In genomic region chr7:51644216-51644615, GRCh38 we compare ENCODE assay signal across 15 cellular contexts.
DNase-seq lines count a peak whose midpoint lies in the region; ATAC-seq, FAIRE-seq and TF ChIP-seq lines count a peak whose summit lies in the region.
"Had no signal": no experiment of that assay in that cellular context is flagged by ENCODE, and none has a peak within 500 bp of the region (broad histone marks: within the 10 kb centered on the region; RNA-seq: fewer than 3 reads in every experiment).

No MANE protein-coding gene starts in this region.

- H3K36me3 ChIP-seq in colonic mucosa (no peaks in the 10 kb centered on the region), small intestine (ENCODE audit: control insufficient read depth in 2 of 2, insufficient read depth in 2 of 2, low read length in 2 of 2) (no peaks in the 10 kb centered on the region)
- H3K36me3 ChIP-seq: HAP-1 had no signal

- no peaks in the 10 kb centered on the region for H3K4me1 Mint-ChIP-seq in stimulated activated naive CD8-positive, alpha-beta T cell treated with anti-CD3 and anti-CD28 coated beads, Interleukin-15, amount 100 ng/mL, for 72 hours
- H3K4me1 Mint-ChIP-seq: CD14-positive monocyte; CD4-positive, alpha-beta memory T cell had no signal

- intact Hi-C loops in colonic mucosa (cut with DNase I) (no loop called here), left colon (cut with DNase I, micrococcal nuclease) (no loop called here)

- H3K9ac ChIP-seq in colonic mucosa (ENCODE audit: low read depth in 2 of 2, low read length in 2 of 2), result no peak overlapping the region

- H3K27me3 ChIP-seq in colonic mucosa, result no peaks in the 10 kb centered on the region
- no peaks in the 10 kb centered on the region for H3K27me3 ChIP-seq in small intestine (ENCODE audit: control insufficient read depth in 2 of 2, insufficient read depth in 2 of 2, low read length in 2 of 2)

- H3K9me3 Mint-ChIP-seq in stimulated activated naive CD8-positive, alpha-beta T cell treated with anti-CD3 and anti-CD28 coated beads, Interleukin-15, amount 100 ng/mL, for 72 hours, result peaks cover 0 to 4% of the 10 kb centered on the region in 2 donors

- H3K4me1 ChIP-seq in colonic mucosa (no peaks in the 10 kb centered on the region), small intestine (ENCODE audit: control insufficient read depth in 2 of 2, insufficient read depth in 1 of 2, low read depth in 1 of 2, low read length in 1 of 2) (peaks cover 0 to 5% of the 10 kb centered on the region in 2 donors)

- H3K27ac ChIP-seq in colonic mucosa (no peak overlapping the region), small intestine (ENCODE audit: low read depth in 1 of 2, low read length in 1 of 2) (no peak overlapping the region)

- H3K9me3 ChIP-seq in colonic mucosa, result no peaks in the 10 kb centered on the region
- H3K9me3 ChIP-seq in small intestine (ENCODE audit: control insufficient read depth, low read depth), result no peaks in the 10 kb centered on the region
- H3K9me3 ChIP-seq: HAP-1 had no signal

- H3K4me3 Mint-ChIP-seq in stimulated activated naive CD8-positive, alpha-beta T cell treated with anti-CD3 and anti-CD28 coated beads, Interleukin-15, amount 100 ng/mL, for 72 hours, result no peak overlapping the region
- H3K4me3 Mint-ChIP-seq: CD14-positive monocyte had no signal

- 69 to 77% (median 71%) methylated on average over 2 of the region's 2 CpGs for WGBS in small intestine, 3 donors

- DNase-seq in colonic mucosa (peak; percentile 36), left colon (peak; percentile 32 to 54), small intestine (peak; percentile 57), NCI-H510A treated with DMSO at 0.1 percent for 48 hours (lab: John Stamatoyannopoulos, UW) (no peak)
- no peak for DNase-seq in stimulated activated naive CD8-positive, alpha-beta T cell treated with anti-CD3 and anti-CD28 coated beads, Interleukin-15, amount 100 ng/mL, for 72 hours
- DNase-seq in stimulated activated naive CD4-positive, alpha-beta T cell treated with Interleukin-2 at 50 U/mL for 16 hours (lab: John Stamatoyannopoulos, UW), result no peak
- DNase-seq: ACHN; Calu3; CD4-positive, alpha-beta memory T cell; DMS79 treated with DMSO at 0.1 percent for 48 hours; GF-D8 had no signal

- H3K27ac Mint-ChIP-seq in stimulated activated naive CD8-positive, alpha-beta T cell treated with anti-CD3 and anti-CD28 coated beads, Interleukin-15, amount 100 ng/mL, for 72 hours, result no peak overlapping the region
- H3K27ac Mint-ChIP-seq: CD14-positive monocyte; CD4-positive, alpha-beta memory T cell had no signal

- ATAC-seq in left colon, result peak; percentile 74
- no peak for ATAC-seq in stimulated activated naive CD8-positive, alpha-beta T cell treated with anti-CD3 and anti-CD28 coated beads, Interleukin-15, amount 100 ng/mL, for 72 hours

- no peak for FAIRE-seq in small intestine (lab: Jason Lieb, UNC)
- FAIRE-seq: A204.1, GM19239 had no signal

- TF ChIP-seq CTCF in colonic mucosa (IDR thresholded peaks at IDR 0.05), result no peak

- no peaks in the 10 kb centered on the region for H3K27me3 Mint-ChIP-seq in stimulated activated naive CD8-positive, alpha-beta T cell treated with anti-CD3 and anti-CD28 coated beads, Interleukin-15, amount 100 ng/mL, for 72 hours
- H3K27me3 Mint-ChIP-seq: CD4-positive, alpha-beta memory T cell had no signal

- no peak overlapping the region for H3K4me3 ChIP-seq in colonic mucosa
- H3K4me3 ChIP-seq in small intestine (ENCODE audit: low read depth in 1 of 2, low read length in 2 of 2), result no peak overlapping the region
- H3K4me3 ChIP-seq: HAP-1 had no signal

Comparison
In these comparisons a context has a peak if more than half of its experiments do, and no peak if none do; other contexts are left out.
1. DNase-seq: peak in colonic mucosa (single experiment), left colon (2 of 2) and small intestine (single experiment); none in stimulated activated naive CD8-positive, alpha-beta T cell treated with anti-CD3 and anti-CD28 coated beads, Interleukin-15, amount 100 ng/mL, for 72 hours (0 of 2), stimulated activated naive CD4-positive, alpha-beta T cell treated with Interleukin-2 at 50 U/mL for 16 hours (single experiment) and NCI-H510A treated with DMSO at 0.1 percent for 48 hours (single experiment).